ENCODE assay signal across 1 cellular context in the genomic region with DNA sequence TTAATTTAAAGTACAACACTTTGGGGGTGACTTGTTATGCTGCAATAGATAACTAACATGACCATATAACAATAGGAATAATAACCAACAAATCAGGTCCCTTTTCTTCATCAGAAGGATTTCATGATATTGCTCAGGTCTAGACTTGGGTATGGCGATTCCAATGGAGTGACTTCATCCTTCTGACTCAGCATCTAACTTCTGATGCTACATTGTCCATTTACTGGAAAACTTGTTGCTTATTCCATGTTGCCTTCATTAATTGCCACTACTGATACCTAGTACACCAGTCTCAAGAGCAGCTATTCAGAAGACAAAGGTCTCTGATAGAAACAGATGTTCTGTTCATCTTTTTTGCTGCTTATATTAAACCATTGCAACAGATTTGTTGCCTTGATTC.
TF ChIP-seq lines count a peak whose summit lies in the region.

No MANE protein-coding gene starts in this region.

TF ChIP-seq in IMR-90, 13 proteins besides CTCF, POLR2A, EP300 and RAD21 (continued from another document):
- TF ChIP-seq, protein P1, sequence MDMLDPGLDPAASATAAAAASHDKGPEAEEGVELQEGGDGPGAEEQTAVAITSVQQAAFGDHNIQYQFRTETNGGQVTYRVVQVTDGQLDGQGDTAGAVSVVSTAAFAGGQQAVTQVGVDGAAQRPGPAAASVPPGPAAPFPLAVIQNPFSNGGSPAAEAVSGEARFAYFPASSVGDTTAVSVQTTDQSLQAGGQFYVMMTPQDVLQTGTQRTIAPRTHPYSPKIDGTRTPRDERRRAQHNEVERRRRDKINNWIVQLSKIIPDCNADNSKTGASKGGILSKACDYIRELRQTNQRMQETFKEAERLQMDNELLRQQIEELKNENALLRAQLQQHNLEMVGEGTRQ (IDR thresholded peaks at IDR 0.05; ENCODE audit: low read depth, low read length) = no peak
- TF ChIP-seq CHD1 (IDR thresholded peaks at IDR 0.05; ENCODE audit: low read depth, low read length) (no peak), MXI1 (IDR thresholded peaks at IDR 0.05; ENCODE audit: borderline replicate concordance, low read depth, low read length) (no peak), MAZ (IDR thresholded peaks at IDR 0.05; ENCODE audit: borderline replicate concordance, low read depth, low read length) (no peak)
